37 cellular contexts compared by ENCODE assay signal in the genomic region with DNA sequence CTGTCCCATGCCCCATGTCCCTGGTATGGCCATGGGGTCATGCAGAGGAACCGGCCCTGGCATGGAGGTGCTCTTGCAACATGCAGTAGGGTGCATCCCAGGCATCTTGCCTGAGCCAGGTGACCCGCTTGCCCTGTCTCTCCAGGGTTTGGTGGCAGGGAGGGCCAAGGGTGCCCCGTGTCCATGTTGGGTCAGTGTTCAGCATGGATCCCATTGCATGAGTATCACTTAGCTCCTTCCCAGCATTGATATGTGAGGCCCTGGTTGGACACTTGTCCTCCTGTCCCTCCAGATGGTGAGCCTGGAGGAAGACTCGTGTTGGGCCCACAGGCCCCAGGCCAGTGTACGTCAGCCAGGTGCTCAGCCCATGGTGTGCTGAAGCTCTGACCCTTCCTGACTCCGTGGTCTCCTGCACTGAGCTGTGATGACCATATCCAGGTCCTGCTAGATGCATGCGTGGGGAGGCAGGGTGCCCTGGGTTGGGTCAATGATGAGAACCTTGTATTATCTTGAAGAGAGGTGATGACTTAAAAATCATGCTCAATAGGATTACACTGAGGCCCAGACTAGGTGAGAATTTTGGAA.
DNase-seq lines count a peak whose midpoint lies in the region; ATAC-seq, FAIRE-seq and TF ChIP-seq lines count a peak whose summit lies in the region.
"Had no signal": no experiment of that assay in that cellular context is flagged by ENCODE, and none has a peak within 500 bp of the region (broad histone marks: within the 10 kb centered on the region; RNA-seq: fewer than 3 reads in every experiment).

No MANE protein-coding gene starts in this region.

- H3K4ac ChIP-seq in neuronal stem cell (ENCODE audit: low read length), result no peak overlapping the region

- no peak overlapping the region for H2BK15ac ChIP-seq in neuronal stem cell (ENCODE audit: low read length)

- H2BK5ac ChIP-seq in neuronal stem cell (ENCODE audit: low read length), result no peak overlapping the region

- no peak for FAIRE-seq in kidney (lab: Jason Lieb, UNC)
- FAIRE-seq: A204.1, A549, D721Med had no signal

- H2AK5ac ChIP-seq in neuronal stem cell (ENCODE audit: low read depth, low read length), result no peak overlapping the region

- no peaks in the 10 kb centered on the region for H3K36me3 Mint-ChIP-seq in activated CD4-positive, alpha-beta T cell treated with anti-CD3 and anti-CD28 coated beads for 36 hours (ENCODE audit: low read depth)
- H3K36me3 Mint-ChIP-seq: CD14-positive monocyte; CD4-positive, alpha-beta memory T cell; CD4-positive, CD25-positive, alpha-beta regulatory T cell; CD8-positive, alpha-beta memory T cell; CD8-positive, alpha-beta T cell had no signal

- no peak overlapping the region for H3K4me3 Mint-ChIP-seq in activated CD4-positive, alpha-beta T cell treated with anti-CD3 and anti-CD28 coated beads for 36 hours
- H3K4me3 Mint-ChIP-seq: B cell; CD14-positive monocyte; CD4-positive, alpha-beta T cell; CD4-positive, CD25-positive, alpha-beta regulatory T cell; CD8-positive, alpha-beta memory T cell; CD8-positive, alpha-beta T cell had no signal

- H3K14ac ChIP-seq in neuronal stem cell (ENCODE audit: low read length), result no peak overlapping the region

- H3K27ac Mint-ChIP-seq in activated CD4-positive, alpha-beta T cell treated with anti-CD3 and anti-CD28 coated beads for 36 hours, result no peak overlapping the region
- H3K27ac Mint-ChIP-seq: B cell; CD4-positive, alpha-beta memory T cell; CD4-positive, alpha-beta T cell; CD4-positive, CD25-positive, alpha-beta regulatory T cell; CD8-positive, alpha-beta memory T cell; CD8-positive, alpha-beta T cell had no signal

- no peaks in the 10 kb centered on the region for H3K27me3 ChIP-seq in left ventricle myocardium inferior (ENCODE audit: low read depth)
- H3K27me3 ChIP-seq in right cardiac atrium (ENCODE audit: control insufficient read depth, insufficient read depth), result no peaks in the 10 kb centered on the region
- no peaks in the 10 kb centered on the region for H3K27me3 ChIP-seq in neuronal stem cell (ENCODE audit: control insufficient read depth in 3 of 3, insufficient read depth in 3 of 3, low read depth in 1 of 3, low read length in 3 of 3)
- H3K27me3 ChIP-seq: BE2C; BLaER1; BLaER1 treated with 17β-estradiol and CSF1 and Interleukin-3, amounts not matched to agents 10 nM and 100 nM had no signal

- H4K8ac ChIP-seq in neuronal stem cell (ENCODE audit: low read depth, low read length), result no peak overlapping the region

- no peak overlapping the region for H2AFZ ChIP-seq in neuronal stem cell (ENCODE audit: low read length)

- no peaks in the 10 kb centered on the region for H3K27me3 Mint-ChIP-seq in activated CD4-positive, alpha-beta T cell treated with anti-CD3 and anti-CD28 coated beads for 36 hours
- H3K27me3 Mint-ChIP-seq: B cell; CD4-positive, alpha-beta memory T cell; CD4-positive, alpha-beta T cell; CD4-positive, CD25-positive, alpha-beta regulatory T cell had no signal

- H3K18ac ChIP-seq in neuronal stem cell (ENCODE audit: low read length), result peak overlapping the region; percentile 71

- no peak overlapping the region for H4K91ac ChIP-seq in neuronal stem cell (ENCODE audit: low read depth, low read length, poor library complexity)

- peak; percentile 32 for DNase-seq in Right ventricle myocardium inferior (ENCODE audit: missing footprints)
- DNase-seq in left ventricle myocardium inferior, result no peak
- peak in 2 of 3 donors; percentile 11 to 12 for DNase-seq in right cardiac atrium
- no peak for DNase-seq in left cardiac atrium
- DNase-seq in kidney, result peak; percentile 59
- DNase-seq in neuronal stem cell (ENCODE audit: low spot score), result no peak
- DNase-seq in activated CD4-positive, alpha-beta T cell treated with anti-CD3 and anti-CD28 coated beads for 36 hours, result no peak
- no peak for DNase-seq in AG08396 (ENCODE audit: low spot score)
- DNase-seq: 8988T; ACHN; AML-193; BE2C; C1 segment of cervical spinal cord; Caco-2; Calu3; CD4-positive, alpha-beta T cell; CD4-positive, CD25-positive, alpha-beta regulatory T cell; CD8-positive, alpha-beta memory T cell; CD8-positive, alpha-beta T cell; COR-L47; DMS 273 treated with DMSO at 0.1 percent for 48 hours; DMS153; DMS53; DMS79; DMS79 treated with DMSO at 0.1 percent for 48 hours; DND-41; EL had no signal

- no peaks in the 10 kb centered on the region for H3K4me1 ChIP-seq in left ventricle myocardium inferior
- H3K4me1 ChIP-seq in right cardiac atrium (ENCODE audit: control insufficient read depth, insufficient read depth, low read length), result no peaks in the 10 kb centered on the region
- no peaks in the 10 kb centered on the region for H3K4me1 ChIP-seq in kidney (ENCODE audit: control insufficient read depth in 1 of 2, insufficient read depth in 1 of 2, low read depth in 1 of 2, low read length in 2 of 2)
- H3K4me1 ChIP-seq in neuronal stem cell (ENCODE audit: control insufficient read depth in 2 of 2, insufficient read depth in 1 of 2, low read depth in 1 of 2, low read length in 2 of 2), result no peaks in the 10 kb centered on the region
- H3K4me1 ChIP-seq: A549; BE2C; BLaER1; BLaER1 treated with 17β-estradiol and CSF1 and Interleukin-3, amounts not matched to agents 10 nM and 100 nM; Caco-2 had no signal

- H3K9ac ChIP-seq in kidney (ENCODE audit: low read length in 2 of 2) (no peak overlapping the region), neuronal stem cell (ENCODE audit: low read depth, low read length, poor library complexity) (no peak overlapping the region)
- H3K9ac ChIP-seq: BLaER1; BLaER1 treated with 17β-estradiol and CSF1 and Interleukin-3, amounts not matched to agents 10 nM and 100 nM had no signal

- H3K9me3 ChIP-seq in left ventricle myocardium inferior (replicated peaks) (peaks cover 26% of the 10 kb centered on the region), right cardiac atrium (ENCODE audit: control insufficient read depth, low read length) (no peaks in the 10 kb centered on the region), kidney (ENCODE audit: control insufficient read depth in 1 of 2, low read length in 2 of 2) (peaks cover 0 to 4% of the 10 kb centered on the region in 2 donors), neuronal stem cell (replicated peaks in 1 of 2; ENCODE audit: control insufficient read depth in 2 of 2, insufficient read depth in 1 of 2, low read depth in 1 of 2, low read length in 2 of 2) (peaks cover 0 to 69% of the 10 kb centered on the region in 2 donors)
- H3K9me3 ChIP-seq: A549 had no signal

- no peak overlapping the region for H2BK120ac ChIP-seq in neuronal stem cell (ENCODE audit: low read depth, low read length)

- H3K27ac ChIP-seq in left ventricle myocardium inferior (replicated peaks) (no peak overlapping the region), right cardiac atrium (ENCODE audit: low read length) (no peak overlapping the region), kidney (ENCODE audit: low read depth in 2 of 2, low read length in 2 of 2) (no peak overlapping the region), neuronal stem cell (replicated peaks; ENCODE audit: low read length) (no peak overlapping the region)
- H3K27ac ChIP-seq: 22Rv1; A549; BLaER1; BLaER1 treated with 17β-estradiol and CSF1 and Interleukin-3, amounts not matched to agents 10 nM and 100 nM; C4-2B had no signal

- H3K4me1 Mint-ChIP-seq in activated CD4-positive, alpha-beta T cell treated with anti-CD3 and anti-CD28 coated beads for 36 hours, result no peaks in the 10 kb centered on the region
- H3K4me1 Mint-ChIP-seq: B cell; CD14-positive monocyte; CD4-positive, alpha-beta memory T cell; CD4-positive, CD25-positive, alpha-beta regulatory T cell; CD8-positive, alpha-beta memory T cell had no signal

- POLR2A ChIA-PET in activated CD4-positive, alpha-beta T cell treated with anti-CD3 and anti-CD28 coated beads for 36 hours (lab: Charles Lee), result no interaction called here

- H3K23ac ChIP-seq in neuronal stem cell (ENCODE audit: low read depth, low read length, poor library complexity), result peak overlapping the region; percentile 31

- H3K79me1 ChIP-seq in neuronal stem cell (ENCODE audit: low read depth, low read length), result peaks cover 5% of the 10 kb centered on the region

- CTCF ChIA-PET in activated CD4-positive, alpha-beta T cell treated with anti-CD3 and anti-CD28 coated beads for 36 hours (lab: Charles Lee), result no interaction called here

- ATAC-seq in Right ventricle myocardium inferior (no peak), right cardiac atrium (no peak), left cardiac atrium (no peak)
- ATAC-seq in activated CD4-positive, alpha-beta T cell treated with anti-CD3 and anti-CD28 coated beads for 36 hours, result no peak
- ATAC-seq: A549; CD8-positive, alpha-beta T cell had no signal

- no peak overlapping the region for H3K4me2 ChIP-seq in neuronal stem cell (ENCODE audit: insufficient read depth, low read length, poor library complexity, severe bottlenecking)
- H3K4me2 ChIP-seq: A549; BLaER1; BLaER1 treated with 17β-estradiol and CSF1 and Interleukin-3, amounts not matched to agents 10 nM and 100 nM had no signal

- H3K36me3 ChIP-seq in left ventricle myocardium inferior (no peaks in the 10 kb centered on the region), kidney (ENCODE audit: control insufficient read depth in 1 of 2, insufficient read depth in 2 of 2, low read length in 2 of 2) (no peaks in the 10 kb centered on the region), neuronal stem cell (replicated peaks in 1 of 2; ENCODE audit: control insufficient read depth in 2 of 2, insufficient read depth in 2 of 2, low read length in 2 of 2) (no peaks in the 10 kb centered on the region)
- H3K36me3 ChIP-seq: BE2C; BLaER1; BLaER1 treated with 17β-estradiol and CSF1 and Interleukin-3, amounts not matched to agents 10 nM and 100 nM had no signal

- TF ChIP-seq CTCF in left ventricle myocardium inferior (IDR thresholded peaks at IDR 0.05; ENCODE audit: borderline replicate concordance), result no peak
- TF ChIP-seq CTCF in kidney (IDR thresholded peaks at IDR 0.05; ENCODE audit: borderline replicate concordance, extremely low read depth, insufficient read depth), result no peak

- H2BK12ac ChIP-seq in neuronal stem cell (ENCODE audit: low read length), result no peak overlapping the region

- intact Hi-C loops in Right ventricle myocardium inferior (cut with DNase I), result no loop called here
- intact Hi-C loops in left ventricle myocardium inferior (cut with micrococcal nuclease), result no loop called here
- intact Hi-C loops in right cardiac atrium (cut with DNase I), result no loop called here
- intact Hi-C loops in left cardiac atrium (cut with DNase I), result no loop called here
- intact Hi-C loops in kidney (cut with DNase I), result no loop called here
- intact Hi-C loops in activated CD4-positive, alpha-beta T cell treated with anti-CD3 and anti-CD28 coated beads for 36 hours (cut with DNase I, micrococcal nuclease), result loop anchor here in 1 of 2 experiments (10.0 kb wide), 1 partner anchor 61 kb away; no protein-coding TSS in a partner anchor

- peaks cover 6% of the 10 kb centered on the region for H3K9me3 Mint-ChIP-seq in activated CD4-positive, alpha-beta T cell treated with anti-CD3 and anti-CD28 coated beads for 36 hours (ENCODE audit: low read depth)
- H3K9me3 Mint-ChIP-seq: CD4-positive, alpha-beta T cell; CD8-positive, alpha-beta T cell had no signal

- no peak overlapping the region for H3K4me3 ChIP-seq in left ventricle myocardium inferior
- H3K4me3 ChIP-seq in right cardiac atrium (ENCODE audit: low read length), result no peak overlapping the region
- no peak overlapping the region for H3K4me3 ChIP-seq in kidney (ENCODE audit: low read length in 2 of 2)
- peak overlapping the region in 1 of 2 donors; percentile 54 for H3K4me3 ChIP-seq in neuronal stem cell (ENCODE audit: low read length in 2 of 2)
- H3K4me3 ChIP-seq: A549; BLaER1; BLaER1 treated with 17β-estradiol and CSF1 and Interleukin-3, amounts not matched to agents 10 nM and 100 nM had no signal

- WGBS in right cardiac atrium, result 78% methylated on average over 7 of the region's 7 CpGs
- WGBS in neuronal stem cell (ENCODE audit: extremely low coverage in 2 of 2, insufficient read length in 2 of 2, insufficient replicate concordance in 1 of 2), 2 donors, result no CpG with 5 or more reads among the region's 7 CpGs

Comparison
In these comparisons a context has a peak if more than half of its experiments do, and no peak if none do; other contexts are left out.
1. DNase-seq: peak in Right ventricle myocardium inferior (single experiment), right cardiac atrium (2 of 3) and kidney (single experiment); none in left ventricle myocardium inferior (single experiment), left cardiac atrium (single experiment), neuronal stem cell (single experiment), activated CD4-positive, alpha-beta T cell treated with anti-CD3 and anti-CD28 coated beads for 36 hours (single experiment) and AG08396 (single experiment).